12 cellular contexts compared by ENCODE assay signal in the genomic region with DNA sequence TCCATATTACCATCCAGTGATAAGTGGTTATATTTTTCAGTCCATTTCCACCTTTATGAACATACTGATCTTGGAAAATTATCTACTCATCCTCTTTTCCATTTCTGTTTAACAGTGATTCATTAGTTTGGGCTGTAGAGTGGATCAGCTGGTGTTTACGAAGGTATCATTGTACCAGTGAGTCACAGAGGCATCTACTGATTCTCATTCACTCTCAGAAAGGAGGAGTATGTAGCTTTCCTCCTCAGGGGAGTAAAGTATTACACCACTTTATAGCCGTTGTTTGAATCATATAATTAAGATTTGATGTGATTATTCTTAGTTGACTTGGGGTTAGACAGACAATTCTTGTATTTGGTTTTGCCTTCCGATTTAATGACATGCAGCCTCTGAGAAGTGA.
DNase-seq lines count a peak whose midpoint lies in the region; ATAC-seq, FAIRE-seq and TF ChIP-seq lines count a peak whose summit lies in the region.
"Had no signal": no experiment of that assay in that cellular context is flagged by ENCODE, and none has a peak within 500 bp of the region (broad histone marks: within the 10 kb centered on the region; RNA-seq: fewer than 3 reads in every experiment).

No MANE protein-coding gene starts in this region.

- peak; percentile 9 for DNase-seq in DMS 273 (lab: John Stamatoyannopoulos, UW; ENCODE audit: unreplicated experiment)
- no peak for DNase-seq in DMS 273 treated with DMSO at 0.1 percent for 48 hours (lab: John Stamatoyannopoulos, UW)
- peak; percentile 59 for DNase-seq in RCC 7860 (ENCODE audit: low spot score)
- DNase-seq in fibroblast of mammary gland (ENCODE audit: low read depth): peak; percentile 91
- DNase-seq in colonic mucosa: no peak
- DNase-seq in T-helper 2 cell: no peak
- DNase-seq: activated CD8-positive, alpha-beta memory T cell treated with anti-CD3 and anti-CD28 coated beads, Interleukin-2, amount 50 U/mL, for 48 hours; cerebellar nuclear complex had no signal

- TF ChIP-seq CTCF in fibroblast of mammary gland (conservative IDR thresholded peaks at IDR 0.05; ENCODE audit: control insufficient read depth, insufficient read depth, low read depth, low read length): no peak
- TF ChIP-seq CTCF in colonic mucosa (IDR thresholded peaks at IDR 0.05): no peak

- no peak overlapping the region for H3K9ac ChIP-seq in skeletal muscle satellite cell (ENCODE audit: low read depth, low read length)
- H3K9ac ChIP-seq in colonic mucosa (ENCODE audit: low read depth in 2 of 2, low read length in 2 of 2): no peak overlapping the region

- intact Hi-C loops in colonic mucosa (cut with DNase I): no loop called here

- H3K4me2 ChIP-seq in skeletal muscle satellite cell (ENCODE audit: low read length): peak overlapping the region; percentile 61

- no peak overlapping the region for H3K4me3 ChIP-seq in fibroblast of mammary gland (ENCODE audit: control insufficient read depth, low read depth, low read length)
- H3K4me3 ChIP-seq in skeletal muscle satellite cell (ENCODE audit: low read length): peak overlapping the region; percentile 37
- no peak overlapping the region for H3K4me3 ChIP-seq in colonic mucosa
- H3K4me3 ChIP-seq: tibial nerve had no signal

- no peak overlapping the region for H3K27ac ChIP-seq in colonic mucosa
- H3K27ac ChIP-seq: 22Rv1, tibial nerve had no signal

- H3K36me3 ChIP-seq in skeletal muscle satellite cell (ENCODE audit: insufficient read depth, low read length): no peaks in the 10 kb centered on the region
- H3K36me3 ChIP-seq in colonic mucosa: no peaks in the 10 kb centered on the region
- H3K36me3 ChIP-seq: tibial nerve had no signal

- FAIRE-seq in RCC 7860 (lab: Jason Lieb, UNC): peak; percentile 83

- H3K9me3 ChIP-seq in skeletal muscle satellite cell (replicated peaks; ENCODE audit: low read length): no peaks in the 10 kb centered on the region
- H3K9me3 ChIP-seq in colonic mucosa: no peaks in the 10 kb centered on the region
- H3K9me3 ChIP-seq: tibial nerve had no signal

- H3K27me3 ChIP-seq in skeletal muscle satellite cell (ENCODE audit: control insufficient read depth, insufficient read depth, low read length) (no peaks in the 10 kb centered on the region), colonic mucosa (no peaks in the 10 kb centered on the region)
- H3K27me3 ChIP-seq: tibial nerve had no signal

- ATAC-seq in HG02852 (IDR thresholded peaks at IDR 0.05; ENCODE audit: unreplicated experiment): no peak

- H3K4me1 ChIP-seq in skeletal muscle satellite cell (ENCODE audit: control insufficient read depth, insufficient read depth, low read length) (peaks cover 21% of the 10 kb centered on the region), colonic mucosa (no peaks in the 10 kb centered on the region)
- H3K4me1 ChIP-seq: tibial nerve had no signal

Comparison
In these comparisons a context has a peak if more than half of its experiments do, and no peak if none do; other contexts are left out.
1. DNase-seq: peak in DMS 273 (single experiment), RCC 7860 (single experiment) and fibroblast of mammary gland (single experiment); none in DMS 273 treated with DMSO at 0.1 percent for 48 hours (single experiment), colonic mucosa (single experiment) and T-helper 2 cell (0 of 5).